Comparison of ENCODE assay signal across 15 cellular contexts in genomic region chr4:78336093-78336943, GRCh38.
DNase-seq lines count a peak whose midpoint lies in the region; TF ChIP-seq lines count a peak whose summit lies in the region.
"Had no signal": no experiment of that assay in that cellular context is flagged by ENCODE, and none has a peak within 500 bp of the region (broad histone marks: within the 10 kb centered on the region; RNA-seq: fewer than 3 reads in every experiment).

No MANE protein-coding gene starts in this region.

- H3K4me1 ChIP-seq in neural progenitor cell: peaks cover 10% of the 10 kb centered on the region
- peaks cover 0 to 4% (median 0%) of the 10 kb centered on the region in 4 donors for H3K4me1 ChIP-seq in transverse colon
- H3K4me1 ChIP-seq: SJSA1 had no signal

- TF ChIP-seq EP300 in transverse colon (IDR thresholded peaks at IDR 0.05; ENCODE audit: low read depth): no peak

- H3K9me3 ChIP-seq in neural progenitor cell (ENCODE audit: low read depth) (no peaks in the 10 kb centered on the region), transverse colon (no peaks in the 10 kb centered on the region)
- H3K9me3 ChIP-seq: SJSA1 had no signal

- H3K27ac ChIP-seq in neural progenitor cell (no peak overlapping the region), transverse colon (no peak overlapping the region)
- H3K27ac ChIP-seq: SJSA1 had no signal

- no peaks in the 10 kb centered on the region for H4K20me1 ChIP-seq in neural progenitor cell (ENCODE audit: low read depth)

- CTCF ChIA-PET in Calu3 (lab: Charles Lee): no interaction called here

- H3K9me3 Mint-ChIP-seq in neural progenitor cell: no peaks in the 10 kb centered on the region
- no peaks in the 10 kb centered on the region for H3K9me3 Mint-ChIP-seq in Calu3 (ENCODE audit: low read depth, unreplicated experiment)
- H3K9me3 Mint-ChIP-seq: stimulated activated naive CD8-positive, alpha-beta T cell treated with anti-CD3 and anti-CD28 coated beads, Interleukin-15, Interleukin-2, amounts not matched to agents 100 ng/mL and 50 ng/mL, for 24 hours had no signal

- H3K27ac Mint-ChIP-seq in neural progenitor cell: peak overlapping the region; percentile 20
- H3K27ac Mint-ChIP-seq in Calu3 (ENCODE audit: unreplicated experiment): no peak overlapping the region
- H3K27ac Mint-ChIP-seq: CD14-positive monocyte; stimulated activated naive CD8-positive, alpha-beta T cell treated with anti-CD3 and anti-CD28 coated beads, Interleukin-15, Interleukin-2, amounts not matched to agents 100 ng/mL and 50 ng/mL, for 24 hours had no signal

- H3K36me3 ChIP-seq in neural progenitor cell: no peaks in the 10 kb centered on the region
- no peaks in the 10 kb centered on the region for H3K36me3 ChIP-seq in transverse colon
- H3K36me3 ChIP-seq: SJSA1 had no signal

- H3K36me3 Mint-ChIP-seq in neural progenitor cell (peaks cover 20% of the 10 kb centered on the region), Calu3 (ENCODE audit: insufficient read depth, unreplicated experiment) (no peaks in the 10 kb centered on the region)
- H3K36me3 Mint-ChIP-seq: CD14-positive monocyte had no signal

- peaks cover 40% of the 10 kb centered on the region for H3K4me1 Mint-ChIP-seq in neural progenitor cell
- H3K4me1 Mint-ChIP-seq in Calu3 (ENCODE audit: low read depth, unreplicated experiment): peaks cover 10% of the 10 kb centered on the region
- H3K4me1 Mint-ChIP-seq: CD14-positive monocyte had no signal

- BruUV-seq in Calu3 (replicated peaks; lab: Mats Ljungman, UMichigan): no TSS peak

- H2AFZ ChIP-seq in neural progenitor cell (replicated peaks): no peak overlapping the region

- no peak overlapping the region for H3K4me2 ChIP-seq in neural progenitor cell

- no peak overlapping the region for H3K9ac ChIP-seq in neural progenitor cell

- in situ Hi-C loops in transverse colon (cut with MboI; ENCODE audit: low pct_ligation_motif_present in 1 of 4, low pct_unique_long_range_greater_than_20kb in 1 of 4, low sequenced_read_pairs in 3 of 4): no loop called here

- no peak for TF ChIP-seq POLR2A in transverse colon (IDR thresholded peaks at IDR 0.05)

- DNase-seq in EH (ENCODE audit: low read depth) (peak; percentile 53), NCI-H82 treated with DMSO at 0.1 percent for 48 hours (lab: John Stamatoyannopoulos, UW; ENCODE audit: unreplicated experiment) (peak; percentile 12), epithelial cell of esophagus (ENCODE audit: low read depth) (peak; percentile 1), neural progenitor cell (ENCODE audit: low spot score) (no peak), DMS114 treated with DMSO at 0.1 percent for 48 hours (lab: John Stamatoyannopoulos, UW; ENCODE audit: unreplicated experiment) (no peak), AML-193 (lab: John Stamatoyannopoulos, UW) (no peak), transverse colon (no peak), Calu3 (no peak)
- DNase-seq: activated naive CD4-positive, alpha-beta T cell treated with Interleukin-2 at 50 U/mL for 16 hours; NCI-H187 treated with DMSO at 0.1 percent for 48 hours; NK-92 treated with Interleukin-12 subunit alpha and Interleukin-12 subunit beta, amount 100 ng/mL, for 24 hours; retina had no signal

- no peak for TF ChIP-seq CTCF in epithelial cell of esophagus (IDR thresholded peaks at IDR 0.05; ENCODE audit: insufficient read depth, low read depth, low read length, missing control alignments)
- no peak for TF ChIP-seq CTCF in neural progenitor cell (IDR thresholded peaks at IDR 0.05)
- no peak for TF ChIP-seq CTCF in transverse colon (IDR thresholded peaks at IDR 0.05)
- no peak for TF ChIP-seq CTCF in Calu3 (IDR thresholded peaks at IDR 0.05; ENCODE audit: unreplicated experiment)

- peaks cover 2% of the 10 kb centered on the region for H3K27me3 Mint-ChIP-seq in neural progenitor cell (ENCODE audit: insufficient read depth, low read depth)
- no peaks in the 10 kb centered on the region for H3K27me3 Mint-ChIP-seq in Calu3 (ENCODE audit: unreplicated experiment)

- WGBS in transverse colon (ENCODE audit: low coverage in 1 of 2), 2 donors: 43% methylated on average over 3 to 4 of the region's 4 CpGs

- H3K27me3 ChIP-seq in neural progenitor cell (no peaks in the 10 kb centered on the region), transverse colon (no peaks in the 10 kb centered on the region)
- H3K27me3 ChIP-seq: SJSA1 had no signal

- no peaks in the 10 kb centered on the region for H3K79me2 ChIP-seq in neural progenitor cell (ENCODE audit: low read depth)

- intact Hi-C loops in transverse colon (cut with DNase I; ENCODE audit: low total_unique reads): no loop called here
- intact Hi-C loops in Calu3 (cut with micrococcal nuclease; ENCODE audit: unreplicated experiment): no loop called here

- no peak overlapping the region for H3K4me3 Mint-ChIP-seq in neural progenitor cell
- no peak overlapping the region for H3K4me3 Mint-ChIP-seq in Calu3 (ENCODE audit: low read depth, unreplicated experiment)
- H3K4me3 Mint-ChIP-seq: CD14-positive monocyte; stimulated activated naive CD8-positive, alpha-beta T cell treated with anti-CD3 and anti-CD28 coated beads, Interleukin-15, Interleukin-2, amounts not matched to agents 100 ng/mL and 50 ng/mL, for 24 hours had no signal

- H3F3A ChIP-seq in neural progenitor cell (ENCODE audit: low read depth): no peaks in the 10 kb centered on the region

- H3K4me3 ChIP-seq in epithelial cell of esophagus (ENCODE audit: low read length) (no peak overlapping the region), neural progenitor cell (no peak overlapping the region), transverse colon (no peak overlapping the region)
- H3K4me3 ChIP-seq: SJSA1 had no signal

Comparison
In these comparisons a context has a peak if more than half of its experiments do, and no peak if none do; other contexts are left out.
1. DNase-seq: peak in EH (single experiment), NCI-H82 treated with DMSO at 0.1 percent for 48 hours (single experiment) and epithelial cell of esophagus (single experiment); none in neural progenitor cell (single experiment), DMS114 treated with DMSO at 0.1 percent for 48 hours (single experiment), AML-193 (0 of 2), transverse colon (single experiment) and Calu3 (single experiment).